ENCODE assay signal across 22 cellular contexts in genomic region chr10:19745672-19746071, GRCh38.
"Had no signal": no experiment of that assay in that cellular context is flagged by ENCODE, and none has a peak within 500 bp of the region (broad histone marks: within the 10 kb centered on the region; RNA-seq: fewer than 3 reads in every experiment).

No MANE protein-coding gene starts in this region.

- ATAC-seq: activated T-cell treated with anti-CD3 and anti-CD28 coated beads, Interleukin-2, amount 50 U/mL, for 4 hours; effector memory CD8-positive, alpha-beta T cell; left lung; right cardiac atrium; stimulated activated naive CD8-positive, alpha-beta T cell treated with anti-CD3 and anti-CD28 coated beads, Interleukin-15, amount 100 ng/mL, for 72 hours had no signal

- H3K27me3 ChIP-seq: cardiac muscle cell, left lung, suprapubic skin, transverse colon, uterus had no signal

- DNase-seq: activated CD4-positive, alpha-beta T cell treated with anti-CD3 and anti-CD28 coated beads, Interleukin-2, amount 50 U/mL, for 1 hour; activated CD4-positive, CD25-positive, alpha-beta regulatory T cell treated with anti-CD3 and anti-CD28 coated beads, Interleukin-2, amount 50 U/mL, for 72 hours; activated CD8-positive, alpha-beta memory T cell treated with anti-CD3 and anti-CD28 coated beads, Interleukin-2, amount 50 U/mL, for 4 hours; activated naive CD4-positive, alpha-beta T cell treated with anti-CD3 and anti-CD28 coated beads for 36 hours; activated T-cell treated with anti-CD3 and anti-CD28 coated beads, Interleukin-2, amount 50 U/mL, for 4 hours; anterior cingulate cortex; dermis blood vessel endothelial cell; effector memory CD8-positive, alpha-beta T cell; foreskin melanocyte; head of caudate nucleus; left lung; psoas muscle; right cardiac atrium; stimulated activated CD4-positive, alpha-beta T cell treated with anti-CD3 and anti-CD28 coated beads, Interleukin-4, amount 100 ng/mL, for 1 hour; stimulated activated naive CD8-positive, alpha-beta T cell treated with anti-CD3 and anti-CD28 coated beads, Interleukin-15, amount 100 ng/mL, for 72 hours; T-helper 2 cell; transverse colon; uterus had no signal

- H3K4me3 ChIP-seq: cardiac muscle cell, left lung, psoas muscle, smooth muscle cell, suprapubic skin, transverse colon, uterus had no signal

- H3K36me3 ChIP-seq: cardiac muscle cell, left lung, suprapubic skin, transverse colon, uterus had no signal

- H3K9me3 ChIP-seq: left lung, psoas muscle, suprapubic skin, transverse colon, uterus had no signal

- H3K4me1 ChIP-seq: left lung, psoas muscle, suprapubic skin, transverse colon, uterus had no signal

- H3K27ac ChIP-seq: cardiac muscle cell, left lung, psoas muscle, suprapubic skin, transverse colon, uterus, VCaP had no signal

- H3K4me2 ChIP-seq: smooth muscle cell had no signal
